In the genomic region with DNA sequence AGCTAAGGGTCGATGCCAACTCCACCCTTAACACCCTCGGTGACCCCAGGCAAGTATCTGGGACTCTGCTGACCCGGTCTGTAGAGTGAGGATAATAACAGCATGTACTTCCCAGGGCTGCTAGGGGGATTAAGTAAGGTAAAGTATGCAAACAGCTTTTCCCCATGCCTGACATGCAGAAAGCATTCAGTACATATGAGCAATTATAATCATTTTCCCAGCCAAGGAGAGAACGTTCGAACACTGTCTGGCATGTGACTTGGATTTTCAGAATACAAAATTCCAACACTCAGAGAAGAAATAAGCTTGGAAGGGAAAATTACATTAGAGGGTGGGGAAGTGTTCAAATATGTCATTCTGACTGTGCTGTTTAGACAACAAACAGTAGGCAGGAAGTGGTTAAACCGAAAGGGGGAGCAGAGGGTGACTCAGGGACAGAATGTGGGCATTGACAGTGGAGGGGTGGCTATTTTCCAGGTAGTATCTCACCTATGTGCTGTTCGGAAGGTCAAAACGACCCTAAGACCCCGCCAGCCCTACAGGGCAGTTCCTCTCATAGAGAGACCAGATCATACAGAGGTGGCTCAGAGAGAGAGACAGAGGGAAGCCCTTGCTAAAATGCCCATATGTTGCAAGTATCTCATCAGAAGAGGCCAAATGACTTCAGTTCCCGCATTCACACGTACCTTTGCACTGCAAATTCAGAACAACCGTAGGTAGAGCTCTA, we compare ENCODE assay signal across 10 cellular contexts. TPM values are rescaled to one million over a fixed set of nuclear protein-coding genes. Genes with fewer than 3 reads are reported as not detected.
A peak's percentile ranks its signal among the peaks of the same experiment; 100 is the strongest.
DNase-seq lines count a peak whose midpoint lies in the region; ATAC-seq and TF ChIP-seq lines count a peak whose summit lies in the region.
"Had no signal": no experiment of that assay in that cellular context is flagged by ENCODE, and none has a peak within 500 bp of the region (broad histone marks: within the 10 kb centered on the region; RNA-seq: fewer than 3 reads in every experiment).

No MANE protein-coding gene starts in this region.

- TF ChIP-seq CTCF in A673 (conservative IDR thresholded peaks at IDR 0.05; ENCODE audit: low read depth, low read length): no peak

- H3K27me3 ChIP-seq in SJSA1 (replicated peaks) (no peaks in the 10 kb centered on the region), A673 (replicated peaks; ENCODE audit: insufficient read depth, low read depth, low read length, poor library complexity) (no peaks in the 10 kb centered on the region)
- H3K27me3 ChIP-seq: vagina had no signal

- peaks cover 0 to 8% (median 5%) of the 10 kb centered on the region in 3 donors for H3K27me3 Mint-ChIP-seq in naive B cell

- intact Hi-C loops in A673 (cut with micrococcal nuclease; ENCODE audit: unreplicated experiment): no loop called here

- no peak overlapping the region for H3K4me3 Mint-ChIP-seq in naive B cell

- H3K4me1 ChIP-seq in SJSA1 (replicated peaks) (peaks cover 41% of the 10 kb centered on the region), A673 (ENCODE audit: insufficient read depth, low read length, poor library complexity, severe bottlenecking) (no peaks in the 10 kb centered on the region)
- H3K4me1 ChIP-seq: vagina had no signal

- peak; percentile 86 for ATAC-seq in GM18511 (IDR thresholded peaks at IDR 0.05; ENCODE audit: unreplicated experiment)
- ATAC-seq in HG02943 (IDR thresholded peaks at IDR 0.05; ENCODE audit: low read depth, unreplicated experiment): peak; percentile 70
- no peak for ATAC-seq in naive B cell (ENCODE audit: low read depth in 2 of 2)

- WGBS in adipose tissue, 3 donors: 53 to 63% (median 54%) methylated on average over 12 of the region's 12 CpGs

- peak overlapping the region; percentile 80 for H3K27ac ChIP-seq in SJSA1
- H3K27ac ChIP-seq in adipose tissue (ENCODE audit: low read depth, low read length): peak overlapping the region; percentile 60
- H3K27ac ChIP-seq in A673 (ENCODE audit: low read depth, low read length, poor library complexity, severe bottlenecking): no peak overlapping the region
- H3K27ac ChIP-seq: vagina, VCaP had no signal

- no peaks in the 10 kb centered on the region for H3K9me3 Mint-ChIP-seq in naive B cell

- peaks cover 9 to 19% (median 16%) of the 10 kb centered on the region in 3 donors for H3K4me1 Mint-ChIP-seq in naive B cell

- POLR2A ChIA-PET in A673 (lab: Charles Lee; ENCODE audit: low non-redundant PET): no interaction called here

- CTCF ChIA-PET in A673 (lab: Charles Lee): no interaction called here

- DNase-seq in SJSA1 (ENCODE audit: low read depth in 1 of 2, low spot score in 2 of 2) (peak; percentile 72 to 78), naive B cell (no peak), NCI-H345 (lab: John Stamatoyannopoulos, UW) (no peak), A673 (ENCODE audit: low spot score) (no peak), cerebellar cortex (ENCODE audit: low spot score) (no peak)

- H3K27ac Mint-ChIP-seq in naive B cell: peak overlapping the region in 5 of 6 donors; percentile 15 to 75 (median 28)

- H3K9me3 ChIP-seq in SJSA1 (replicated peaks) (no peaks in the 10 kb centered on the region), A673 (ENCODE audit: low read depth, low read length, poor library complexity, severe bottlenecking) (no peaks in the 10 kb centered on the region)
- H3K9me3 ChIP-seq: vagina had no signal

- H3K36me3 Mint-ChIP-seq in naive B cell: peaks cover 7 to 15% of the 10 kb centered on the region in 2 donors

- H3K36me3 ChIP-seq in SJSA1 (peaks cover 9% of the 10 kb centered on the region), A673 (ENCODE audit: insufficient read depth, low read length, poor library complexity, severe bottlenecking) (no peaks in the 10 kb centered on the region)

- no TSS peak for BruUV-seq in A673 (replicated peaks; lab: Mats Ljungman, UMichigan)

- H3K4me3 ChIP-seq in SJSA1 (no peak overlapping the region), A673 (ENCODE audit: low read depth, low read length, poor library complexity, severe bottlenecking) (no peak overlapping the region)
- H3K4me3 ChIP-seq: vagina had no signal

RNA-seq across cellular contexts. Expression of a gene that starts 14.9 kb away (rescaled TPM):
- total RNA-seq in SJSA1 (2014; rRNA removed; shearing (Covaris generic)): 0.08 TPM in 1 of 2 replicates, not detected in the other
- polyA plus RNA-seq in adipose tissue: 1 to 10 TPM in 2 of 3 donors, under 1 TPM in 1; 0.40 to 2.4 (median 1.2) TPM
- under 1 TPM in 5 of 6 donors, not detected in 1; 0.12 to 0.44 (median 0.32) TPM for polyA plus RNA-seq in naive B cell (ENCODE audit: low read depth in 6 of 6)
- total RNA-seq in A673 (2021): 0.59 and 0.73 TPM in 2 replicates

RNA-seq across cellular contexts. Expression of a gene that starts 31.6 kb away (rescaled TPM):
- 3.1 and 4.0 TPM in 2 replicates for total RNA-seq in SJSA1 (2014; rRNA removed; shearing (Covaris generic))
- 10 to 100 TPM in 2 of 3 donors, 1 to 10 TPM in 1; 2.1 to 16.8 (median 13.6) TPM for polyA plus RNA-seq in adipose tissue
- 10 to 100 TPM in 5 of 6 donors, 1 to 10 TPM in 1; 9.7 to 21.5 (median 13.2) TPM for polyA plus RNA-seq in naive B cell (ENCODE audit: low read depth in 6 of 6)
- total RNA-seq in A673 (2021): 2.7 and 3.7 TPM in 2 replicates

RNA-seq across cellular contexts. Expression of a gene that starts 52.8 kb away (rescaled TPM):
- total RNA-seq in SJSA1 (2014; rRNA removed; shearing (Covaris generic)): 130 and 195 TPM in 2 replicates
- polyA plus RNA-seq in adipose tissue (10 to 100 TPM; 17.9 to 70.9 (median 57.8) TPM), naive B cell (ENCODE audit: low read depth in 6 of 6) (100 to 1,000 TPM in 1 of 6 donors, 10 to 100 TPM in 5; 75.4 to 103 (median 90.1) TPM)
- 72.5 and 76.3 TPM in 2 replicates for total RNA-seq in A673 (2021)

Comparison
In these comparisons a context has a peak if more than half of its experiments do, and no peak if none do; other contexts are left out.
1. ATAC-seq: peak in GM18511 (single experiment) and HG02943 (single experiment); none in naive B cell (0 of 2).
2. DNase-seq: peak in SJSA1 (2 of 2); none in naive B cell (single experiment), NCI-H345 (single experiment), A673 (single experiment) and cerebellar cortex (single experiment).